In the genomic region with DNA sequence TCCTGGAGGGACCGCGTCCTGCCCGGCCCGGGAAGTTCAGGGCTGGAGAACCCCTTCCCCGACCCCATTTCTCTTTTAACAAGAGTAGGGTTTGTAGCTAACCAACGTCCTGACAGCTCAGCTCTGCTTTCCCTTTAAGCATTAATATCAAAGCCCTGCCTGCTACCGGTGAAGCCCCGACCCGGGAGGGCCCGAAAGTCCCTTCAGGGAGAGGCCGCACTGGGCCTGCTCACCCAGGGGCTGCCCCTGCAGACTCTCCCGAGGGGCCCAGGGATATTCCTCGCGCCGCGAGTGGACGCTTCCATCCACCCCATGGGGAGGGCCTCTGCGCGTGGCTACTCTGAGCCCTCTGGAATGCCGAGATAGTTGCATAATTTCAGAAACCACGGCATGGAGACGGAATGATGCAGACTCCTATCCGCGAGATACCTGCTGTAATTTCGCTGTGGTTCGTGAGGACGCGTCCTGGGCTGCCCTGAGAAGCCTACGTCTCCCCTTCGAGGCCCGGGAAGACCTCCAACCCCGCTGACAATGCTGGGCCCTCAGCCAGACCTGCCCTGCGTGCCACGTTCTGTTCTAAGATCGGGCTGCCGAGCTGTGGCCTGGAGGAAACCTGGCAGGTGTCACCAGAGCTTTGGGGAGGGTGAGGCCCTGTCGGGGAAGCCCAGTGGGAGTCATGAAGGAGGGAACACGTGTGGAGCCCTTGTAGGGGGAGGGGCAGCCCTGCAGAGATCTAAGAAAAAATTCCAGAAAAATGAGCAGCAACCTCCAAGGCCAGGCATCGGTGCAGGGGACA, we compare ENCODE assay signal across 2 cellular contexts.
TF ChIP-seq lines count a peak whose summit lies in the region.

No MANE protein-coding gene starts in this region.

TF ChIP-seq in GM12891, 5 proteins besides CTCF, POLR2A, EP300 and RAD21 (continued from another document):
- TF ChIP-seq SPI1 (IDR thresholded peaks at IDR 0.05; ENCODE audit: low read depth, low read length) (no peak), TAF1 (IDR thresholded peaks at IDR 0.05; ENCODE audit: low read depth, low read length) (no peak)

TF ChIP-seq in GM12878, 131 proteins besides CTCF, POLR2A, EP300 and RAD21 (continues in another document):
- TF ChIP-seq USF1 (IDR thresholded peaks at IDR 0.05; ENCODE audit: borderline replicate concordance, extremely low read length, insufficient read depth, low read depth, low read length) (no peak), SPI1 (IDR thresholded peaks at IDR 0.05; ENCODE audit: borderline replicate concordance, insufficient read depth, low read depth, low read length) (no peak), BCLAF1 (IDR thresholded peaks at IDR 0.05) (peak; percentile 68; the same call in 1 of the 2 replicates), BHLHE40 (IDR thresholded peaks at IDR 0.05; ENCODE audit: borderline replicate concordance in 1 of 2, low read depth in 2 of 2, low read length in 1 of 2) (0 out of 4 replicates have a peak, but pooled peaks of 1 of the 2 experiments have one; percentile 35), NBN (IDR thresholded peaks at IDR 0.05) (peak; percentile 72; the same call in 1 of the 2 replicates), ZNF687 (IDR thresholded peaks at IDR 0.05) (peak; percentile 19; the same call in 1 of the 2 replicates), NFIC (IDR thresholded peaks at IDR 0.05; ENCODE audit: low read depth, low read length) (no peak), SMC3 (IDR thresholded peaks at IDR 0.05; ENCODE audit: borderline replicate concordance, low read length) (no peak), FOXK2 (IDR thresholded peaks at IDR 0.05) (peak; percentile 49; the same call in 1 of the 2 replicates), GATAD2B (conservative IDR thresholded peaks at IDR 0.05; ENCODE audit: low read depth) (no peak), BRCA1 (IDR thresholded peaks at IDR 0.05; ENCODE audit: low read depth, low read length) (no peak), NR2F1 (conservative IDR thresholded peaks at IDR 0.05) (0 out of 2 replicates have a peak, but pooled peaks have one; percentile 12), CBFB (IDR thresholded peaks at IDR 0.05; ENCODE audit: low read depth) (0 out of 2 replicates have a peak, but pooled peaks have one; percentile 18), MLLT1 (IDR thresholded peaks at IDR 0.05) (peak; percentile 93), TAF1 (IDR thresholded peaks at IDR 0.05; ENCODE audit: borderline replicate concordance, low read depth, low read length) (no peak), IKZF2 (IDR thresholded peaks at IDR 0.05) (peak in 1 of 2 experiments; percentile 41; a peak in 1 of 4 replicates), POLR2AphosphoS5 (IDR thresholded peaks at IDR 0.05; ENCODE audit: low read length) (0 out of 2 replicates have a peak, but pooled peaks have one; percentile 7), E2F4 (IDR thresholded peaks at IDR 0.05; ENCODE audit: low read depth, low read length) (no peak), RCOR1 (conservative IDR thresholded peaks at IDR 0.05; ENCODE audit: low read depth, low read length) (0 out of 2 replicates have a peak, but pooled peaks have one; percentile 2), RUNX3 (IDR thresholded peaks at IDR 0.05; ENCODE audit: low read length) (peak; percentile 38; the same call in 1 of the 2 replicates), JUND (IDR thresholded peaks at IDR 0.05; ENCODE audit: low read depth, low read length) (peak; percentile 36; the same call in 1 of the 2 replicates), ATF7 (IDR thresholded peaks at IDR 0.05; ENCODE audit: low read depth) (peak; percentile 67), MEF2B (IDR thresholded peaks at IDR 0.05; ENCODE audit: partially characterized antibody, poor library complexity, severe bottlenecking) (peak; percentile 62)
- TF ChIP-seq, protein P1, sequence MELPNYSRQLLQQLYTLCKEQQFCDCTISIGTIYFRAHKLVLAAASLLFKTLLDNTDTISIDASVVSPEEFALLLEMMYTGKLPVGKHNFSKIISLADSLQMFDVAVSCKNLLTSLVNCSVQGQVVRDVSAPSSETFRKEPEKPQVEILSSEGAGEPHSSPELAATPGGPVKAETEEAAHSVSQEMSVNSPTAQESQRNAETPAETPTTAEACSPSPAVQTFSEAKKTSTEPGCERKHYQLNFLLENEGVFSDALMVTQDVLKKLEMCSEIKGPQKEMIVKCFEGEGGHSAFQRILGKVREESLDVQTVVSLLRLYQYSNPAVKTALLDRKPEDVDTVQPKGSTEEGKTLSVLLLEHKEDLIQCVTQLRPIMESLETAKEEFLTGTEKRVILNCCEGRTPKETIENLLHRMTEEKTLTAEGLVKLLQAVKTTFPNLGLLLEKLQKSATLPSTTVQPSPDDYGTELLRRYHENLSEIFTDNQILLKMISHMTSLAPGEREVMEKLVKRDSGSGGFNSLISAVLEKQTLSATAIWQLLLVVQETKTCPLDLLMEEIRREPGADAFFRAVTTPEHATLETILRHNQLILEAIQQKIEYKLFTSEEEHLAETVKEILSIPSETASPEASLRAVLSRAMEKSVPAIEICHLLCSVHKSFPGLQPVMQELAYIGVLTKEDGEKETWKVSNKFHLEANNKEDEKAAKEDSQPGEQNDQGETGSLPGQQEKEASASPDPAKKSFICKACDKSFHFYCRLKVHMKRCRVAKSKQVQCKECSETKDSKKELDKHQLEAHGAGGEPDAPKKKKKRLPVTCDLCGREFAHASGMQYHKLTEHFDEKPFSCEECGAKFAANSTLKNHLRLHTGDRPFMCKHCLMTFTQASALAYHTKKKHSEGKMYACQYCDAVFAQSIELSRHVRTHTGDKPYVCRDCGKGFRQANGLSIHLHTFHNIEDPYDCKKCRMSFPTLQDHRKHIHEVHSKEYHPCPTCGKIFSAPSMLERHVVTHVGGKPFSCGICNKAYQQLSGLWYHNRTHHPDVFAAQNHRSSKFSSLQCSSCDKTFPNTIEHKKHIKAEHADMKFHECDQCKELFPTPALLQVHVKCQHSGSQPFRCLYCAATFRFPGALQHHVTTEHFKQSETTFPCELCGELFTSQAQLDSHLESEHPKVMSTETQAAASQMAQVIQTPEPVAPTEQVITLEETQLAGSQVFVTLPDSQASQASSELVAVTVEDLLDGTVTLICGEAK (IDR thresholded peaks at IDR 0.05; ENCODE audit: borderline replicate concordance) = peak; percentile 32; the same call in 1 of the 2 replicates
- TF ChIP-seq, protein P2, sequence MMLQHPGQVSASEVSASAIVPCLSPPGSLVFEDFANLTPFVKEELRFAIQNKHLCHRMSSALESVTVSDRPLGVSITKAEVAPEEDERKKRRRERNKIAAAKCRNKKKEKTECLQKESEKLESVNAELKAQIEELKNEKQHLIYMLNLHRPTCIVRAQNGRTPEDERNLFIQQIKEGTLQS (IDR thresholded peaks at IDR 0.05; ENCODE audit: borderline replicate concordance, extremely low read depth, low read depth, low read length) = no peak
- TF ChIP-seq, protein P3, sequence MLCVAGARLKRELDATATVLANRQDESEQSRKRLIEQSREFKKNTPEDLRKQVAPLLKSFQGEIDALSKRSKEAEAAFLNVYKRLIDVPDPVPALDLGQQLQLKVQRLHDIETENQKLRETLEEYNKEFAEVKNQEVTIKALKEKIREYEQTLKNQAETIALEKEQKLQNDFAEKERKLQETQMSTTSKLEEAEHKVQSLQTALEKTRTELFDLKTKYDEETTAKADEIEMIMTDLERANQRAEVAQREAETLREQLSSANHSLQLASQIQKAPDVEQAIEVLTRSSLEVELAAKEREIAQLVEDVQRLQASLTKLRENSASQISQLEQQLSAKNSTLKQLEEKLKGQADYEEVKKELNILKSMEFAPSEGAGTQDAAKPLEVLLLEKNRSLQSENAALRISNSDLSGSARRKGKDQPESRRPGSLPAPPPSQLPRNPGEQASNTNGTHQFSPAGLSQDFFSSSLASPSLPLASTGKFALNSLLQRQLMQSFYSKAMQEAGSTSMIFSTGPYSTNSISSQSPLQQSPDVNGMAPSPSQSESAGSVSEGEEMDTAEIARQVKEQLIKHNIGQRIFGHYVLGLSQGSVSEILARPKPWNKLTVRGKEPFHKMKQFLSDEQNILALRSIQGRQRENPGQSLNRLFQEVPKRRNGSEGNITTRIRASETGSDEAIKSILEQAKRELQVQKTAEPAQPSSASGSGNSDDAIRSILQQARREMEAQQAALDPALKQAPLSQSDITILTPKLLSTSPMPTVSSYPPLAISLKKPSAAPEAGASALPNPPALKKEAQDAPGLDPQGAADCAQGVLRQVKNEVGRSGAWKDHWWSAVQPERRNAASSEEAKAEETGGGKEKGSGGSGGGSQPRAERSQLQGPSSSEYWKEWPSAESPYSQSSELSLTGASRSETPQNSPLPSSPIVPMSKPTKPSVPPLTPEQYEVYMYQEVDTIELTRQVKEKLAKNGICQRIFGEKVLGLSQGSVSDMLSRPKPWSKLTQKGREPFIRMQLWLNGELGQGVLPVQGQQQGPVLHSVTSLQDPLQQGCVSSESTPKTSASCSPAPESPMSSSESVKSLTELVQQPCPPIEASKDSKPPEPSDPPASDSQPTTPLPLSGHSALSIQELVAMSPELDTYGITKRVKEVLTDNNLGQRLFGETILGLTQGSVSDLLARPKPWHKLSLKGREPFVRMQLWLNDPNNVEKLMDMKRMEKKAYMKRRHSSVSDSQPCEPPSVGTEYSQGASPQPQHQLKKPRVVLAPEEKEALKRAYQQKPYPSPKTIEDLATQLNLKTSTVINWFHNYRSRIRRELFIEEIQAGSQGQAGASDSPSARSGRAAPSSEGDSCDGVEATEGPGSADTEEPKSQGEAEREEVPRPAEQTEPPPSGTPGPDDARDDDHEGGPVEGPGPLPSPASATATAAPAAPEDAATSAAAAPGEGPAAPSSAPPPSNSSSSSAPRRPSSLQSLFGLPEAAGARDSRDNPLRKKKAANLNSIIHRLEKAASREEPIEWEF (IDR thresholded peaks at IDR 0.05; ENCODE audit: insufficient replicate concordance, low read depth, low read length) = no peak
